ENCODE assay signal across 8 cellular contexts in the genomic region with DNA sequence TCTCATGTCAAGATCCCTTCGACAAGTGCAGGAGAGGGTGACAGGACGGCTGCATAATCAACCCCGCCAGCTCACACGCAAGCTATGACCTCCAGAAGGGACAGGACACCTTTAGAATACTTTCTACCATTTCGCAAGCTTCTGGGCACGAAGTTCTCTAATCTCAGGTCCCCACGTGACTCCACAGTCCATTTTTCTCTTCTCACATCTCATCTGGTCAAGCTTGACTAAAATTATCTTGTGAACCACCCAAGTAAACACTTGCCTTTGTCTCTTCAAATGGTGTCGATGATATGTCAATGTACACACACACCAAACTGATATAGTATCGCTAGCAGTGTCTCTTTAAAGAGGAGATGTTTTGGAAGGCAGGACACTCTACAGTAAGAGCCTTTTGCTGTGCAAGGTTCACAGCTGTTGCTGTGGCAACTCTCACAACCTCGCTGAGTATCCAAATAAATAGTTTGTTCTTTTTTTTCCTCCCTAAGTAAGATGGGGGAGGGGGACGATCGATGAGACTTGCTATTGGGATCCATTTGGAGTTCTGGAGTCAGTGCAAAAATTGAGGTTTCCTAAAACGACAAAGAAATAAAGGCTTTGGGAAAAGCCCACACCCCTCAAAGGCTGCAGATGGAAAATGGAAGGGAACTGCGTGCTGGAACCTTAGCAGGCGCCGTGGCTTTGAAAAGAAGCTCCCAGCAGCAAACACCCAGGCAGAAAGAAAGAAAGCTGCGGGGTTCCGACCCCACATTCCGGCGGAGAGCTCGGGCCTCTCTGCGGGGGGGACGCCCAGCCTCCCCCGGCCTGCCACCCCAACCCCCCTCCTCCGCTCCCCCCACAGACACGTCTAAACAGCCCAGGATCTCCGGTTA.
DNase-seq lines count a peak whose midpoint lies in the region; ATAC-seq and TF ChIP-seq lines count a peak whose summit lies in the region.

No MANE protein-coding gene starts in this region.

- intact Hi-C loops in psoas muscle (cut with DNase I): loop anchor here (5.0 to 10.0 kb wide), 4 partner anchors 47 to 225 kb away; no protein-coding TSS in a partner anchor

- peaks cover 0 to 4% of the 10 kb centered on the region in 2 donors for H3K4me1 Mint-ChIP-seq in stimulated activated naive B cell treated with anti-CD40 and anti-IgM and Interleukin-4, amounts not matched to agents 10 μg/mL and 1 μg/mL and 100 μg/mL, for 72 hours

- H3K36me3 ChIP-seq in SK-N-MC (ENCODE audit: insufficient read depth, low read length) (no peaks in the 10 kb centered on the region), cardiac muscle cell (no peaks in the 10 kb centered on the region), psoas muscle (ENCODE audit: insufficient read depth in 1 of 2, low read depth in 1 of 2) (no peaks in the 10 kb centered on the region)

- TF ChIP-seq CTCF in cardiac muscle cell (IDR thresholded peaks at IDR 0.05; ENCODE audit: low read depth, low read length) (no peak), psoas muscle (IDR thresholded peaks at IDR 0.05) (no peak)

- H3K9me3 ChIP-seq in SK-N-MC (ENCODE audit: low read depth, low read length): no peaks in the 10 kb centered on the region
- no peaks in the 10 kb centered on the region for H3K9me3 ChIP-seq in cardiac muscle cell (ENCODE audit: low read depth)
- no peaks in the 10 kb centered on the region for H3K9me3 ChIP-seq in psoas muscle

- H3K4me3 Mint-ChIP-seq in stimulated activated naive B cell treated with anti-CD40 and anti-IgM and Interleukin-4, amounts not matched to agents 10 μg/mL and 1 μg/mL and 100 μg/mL, for 72 hours: no peak overlapping the region

- H3K36me3 Mint-ChIP-seq in stimulated activated naive B cell treated with anti-CD40 and anti-IgM and Interleukin-4, amounts not matched to agents 10 μg/mL and 1 μg/mL and 100 μg/mL, for 72 hours: no peaks in the 10 kb centered on the region

- no peaks in the 10 kb centered on the region for H3K27me3 ChIP-seq in cardiac muscle cell
- H3K27me3 ChIP-seq in psoas muscle (ENCODE audit: insufficient read depth in 3 of 3, low read length in 2 of 3): no peaks in the 10 kb centered on the region

- H3K27ac ChIP-seq in SK-N-MC (no peak overlapping the region), cardiac muscle cell (peak overlapping the region; percentile 78), psoas muscle (peak overlapping the region; percentile 4)

- H3K27me3 Mint-ChIP-seq in stimulated activated naive B cell treated with anti-CD40 and anti-IgM and Interleukin-4, amounts not matched to agents 10 μg/mL and 1 μg/mL and 100 μg/mL, for 72 hours: peaks cover 13 to 22% of the 10 kb centered on the region in 2 donors

- H3K9me3 Mint-ChIP-seq in stimulated activated naive B cell treated with anti-CD40 and anti-IgM and Interleukin-4, amounts not matched to agents 10 μg/mL and 1 μg/mL and 100 μg/mL, for 72 hours: peaks cover 0 to 2% of the 10 kb centered on the region in 2 donors

- H3K9ac ChIP-seq in SK-N-MC (ENCODE audit: insufficient read length): no peak overlapping the region

- DNase-seq in ELF-1 (ENCODE audit: low read depth, low spot score): peak; percentile 32
- DNase-seq in SK-N-MC (ENCODE audit: low read depth, low spot score): no peak
- DNase-seq in cardiac muscle cell (ENCODE audit: low read depth in 1 of 2, low spot score in 1 of 2): peak; percentile 51 to 70
- peak; percentile 27 to 67 for DNase-seq in psoas muscle
- no peak for DNase-seq in stimulated activated naive B cell treated with anti-CD40 and anti-IgM and Interleukin-4, amounts not matched to agents 10 μg/mL and 1 μg/mL and 100 μg/mL, for 72 hours
- no peak for DNase-seq in mesenteric fat pad (ENCODE audit: low spot score)
- DNase-seq in activated effector memory CD4-positive, alpha-beta T cell treated with Interleukin-2 at 50 U/mL for 16 hours: no peak

- WGBS in psoas muscle, 3 donors: 8% methylated on average over 27 of the region's 27 CpGs

- H3K4me3 ChIP-seq in SK-N-MC: peak overlapping the region; percentile 31; the same call in 1 of the 2 replicates
- H3K4me3 ChIP-seq in cardiac muscle cell: peak overlapping the region; percentile 18
- H3K4me3 ChIP-seq in psoas muscle: peak overlapping the region; percentile 70

- H3K4me1 ChIP-seq in cardiac muscle cell (ENCODE audit: low read depth) (peaks cover 34% of the 10 kb centered on the region), psoas muscle (peaks cover 12% of the 10 kb centered on the region)

- no peak overlapping the region for H3K27ac Mint-ChIP-seq in stimulated activated naive B cell treated with anti-CD40 and anti-IgM and Interleukin-4, amounts not matched to agents 10 μg/mL and 1 μg/mL and 100 μg/mL, for 72 hours

- ATAC-seq in psoas muscle (peak; percentile 68 to 85 (median 76)), HG03039 (IDR thresholded peaks at IDR 0.05; ENCODE audit: unreplicated experiment) (no peak)
- ATAC-seq in stimulated activated naive B cell treated with anti-CD40 and anti-IgM and Interleukin-4, amounts not matched to agents 10 μg/mL and 1 μg/mL and 100 μg/mL, for 72 hours (replicated peaks): no peak

Comparison
In these comparisons a context has a peak if more than half of its experiments do, and no peak if none do; other contexts are left out.
1. DNase-seq: peak in ELF-1 (single experiment), cardiac muscle cell (2 of 2) and psoas muscle (2 of 2); none in SK-N-MC (single experiment), stimulated activated naive B cell treated with anti-CD40 and anti-IgM and Interleukin-4, amounts not matched to agents 10 μg/mL and 1 μg/mL and 100 μg/mL, for 72 hours (single experiment), mesenteric fat pad (single experiment) and activated effector memory CD4-positive, alpha-beta T cell treated with Interleukin-2 at 50 U/mL for 16 hours (single experiment).
2. H3K4me3 ChIP-seq: peak in every context shown above with its lines; median percentile 70 in psoas muscle; 31 in SK-N-MC; 18 in cardiac muscle cell.
3. ATAC-seq: peak in psoas muscle (4 of 4); none in stimulated activated naive B cell treated with anti-CD40 and anti-IgM and Interleukin-4, amounts not matched to agents 10 μg/mL and 1 μg/mL and 100 μg/mL, for 72 hours (0 of 2) and HG03039 (single experiment).